ENCODE assay signal across 17 cellular contexts in genomic region chr3:71463622-71464021, GRCh38.
DNase-seq lines count a peak whose midpoint lies in the region; ATAC-seq, FAIRE-seq and TF ChIP-seq lines count a peak whose summit lies in the region.
"Had no signal": no experiment of that assay in that cellular context is flagged by ENCODE, and none has a peak within 500 bp of the region (broad histone marks: within the 10 kb centered on the region; RNA-seq: fewer than 3 reads in every experiment).

No MANE protein-coding gene starts in this region.

- DNase-seq in activated naive CD8-positive, alpha-beta T cell treated with anti-CD3 and anti-CD28 coated beads, Interleukin-2, amount 50 U/mL, for 24 hours, result no peak
- DNase-seq in IMR-90 (peak; percentile 26), bronchial epithelial cell (ENCODE audit: low read depth) (peak; percentile 28), T-helper 1 cell (no peak)
- DNase-seq in activated T-helper 2 cell treated with anti-CD3 and anti-CD28 coated beads, Interferon-gamma antibody, Interleukin-2, Interleukin-4, amounts not matched to agents 10 μg/mL and 5 μg/mL and 100 μg/mL, durations not matched to agents 14 hours and 24 hours and 36 hours (ENCODE audit: low spot score), result no peak
- DNase-seq: BE2C; Caco-2; MM.1S; NCI-H1417; NCI-H1930; NCI-H524; NK-92 treated with Interleukin-12 subunit alpha and Interleukin-12 subunit beta, amount 100 ng/mL, for 24 hours; OCI-M1 had no signal

- peaks cover 34% of the 10 kb centered on the region for H3K36me3 Mint-ChIP-seq in activated naive CD8-positive, alpha-beta T cell
- peaks cover 18% of the 10 kb centered on the region for H3K36me3 Mint-ChIP-seq in activated naive CD8-positive, alpha-beta T cell treated with anti-CD3 and anti-CD28 coated beads, Interleukin-2, amount 50 U/mL, for 24 hours (ENCODE audit: low read depth)
- peaks cover 12% of the 10 kb centered on the region for H3K36me3 Mint-ChIP-seq in stimulated activated memory B cell treated with anti-CD40 and anti-IgM and Interleukin-4, amounts not matched to agents 10 μg/mL and 1 μg/mL and 100 μg/mL, for 72 hours
- H3K36me3 Mint-ChIP-seq in activated T-helper 2 cell treated with anti-CD3 and anti-CD28 coated beads, Interferon-gamma antibody, Interleukin-2, Interleukin-4, amounts not matched to agents 10 μg/mL and 5 μg/mL and 100 μg/mL, durations not matched to agents 14 hours and 24 hours and 36 hours (ENCODE audit: low read depth), result peaks cover 31% of the 10 kb centered on the region

- TF ChIP-seq RAD21 in IMR-90 (IDR thresholded peaks at IDR 0.05; ENCODE audit: low read length), result no peak

- H2AK5ac ChIP-seq in IMR-90 (ENCODE audit: low read depth, low read length), result peak overlapping the region; percentile 84; the same call in 1 of the 2 replicates

- peaks cover 5% of the 10 kb centered on the region for H3K9me3 Mint-ChIP-seq in activated naive CD8-positive, alpha-beta T cell (ENCODE audit: low read depth)
- H3K9me3 Mint-ChIP-seq in activated naive CD8-positive, alpha-beta T cell treated with anti-CD3 and anti-CD28 coated beads, Interleukin-2, amount 50 U/mL, for 24 hours, result no peaks in the 10 kb centered on the region
- H3K9me3 Mint-ChIP-seq in stimulated activated memory B cell treated with anti-CD40 and anti-IgM and Interleukin-4, amounts not matched to agents 10 μg/mL and 1 μg/mL and 100 μg/mL, for 72 hours, result no peaks in the 10 kb centered on the region
- H3K9me3 Mint-ChIP-seq in activated T-helper 2 cell treated with anti-CD3 and anti-CD28 coated beads, Interferon-gamma antibody, Interleukin-2, Interleukin-4, amounts not matched to agents 10 μg/mL and 5 μg/mL and 100 μg/mL, durations not matched to agents 14 hours and 24 hours and 36 hours, result no peaks in the 10 kb centered on the region

- no peak for TF ChIP-seq CTCF in IMR-90 (conservative IDR thresholded peaks at IDR 0.05; ENCODE audit: low read depth, low read length)
- TF ChIP-seq CTCF in bronchial epithelial cell (IDR thresholded peaks at IDR 0.05; ENCODE audit: insufficient read depth, low read length, severe bottlenecking), result no peak

- ATAC-seq in activated naive CD8-positive, alpha-beta T cell treated with anti-CD3 and anti-CD28 coated beads, Interleukin-2, amount 50 U/mL, for 24 hours, result no peak
- ATAC-seq in IMR-90 (ENCODE audit: low read depth), result no peak
- no peak for ATAC-seq in stimulated activated memory B cell treated with anti-CD40 and anti-IgM and Interleukin-4, amounts not matched to agents 10 μg/mL and 1 μg/mL and 100 μg/mL, for 72 hours

- H2BK120ac ChIP-seq in IMR-90 (ENCODE audit: low read depth, low read length), result peak overlapping the region; percentile 52

- peak overlapping the region; percentile 15; the same call in 1 of the 2 replicates for H3K18ac ChIP-seq in IMR-90 (ENCODE audit: low read depth, low read length)

- in situ Hi-C loops in IMR-90 (cut with MboI; ENCODE audit: low sequenced_read_pairs), result no loop called here

- H4K91ac ChIP-seq in IMR-90 (ENCODE audit: insufficient read depth, low read depth, low read length), result peak overlapping the region; percentile 64

- peak; percentile 32 for FAIRE-seq in bronchial epithelial cell (lab: Jason Lieb, UNC)

- H3K9ac ChIP-seq in IMR-90 (ENCODE audit: low read depth, low read length), result no peak overlapping the region
- H3K9ac ChIP-seq: KMS-11 had no signal

- TF ChIP-seq POLR2A in IMR-90 (IDR thresholded peaks at IDR 0.05; ENCODE audit: low read depth, low read length), result no peak

- H2AK9ac ChIP-seq in IMR-90 (replicated peaks; ENCODE audit: low read depth, low read length, poor library complexity), result no peak overlapping the region

- peak overlapping the region; percentile 71 for H3K14ac ChIP-seq in IMR-90 (replicated peaks; ENCODE audit: low read depth, low read length)

- no peak overlapping the region for H3K4me3 Mint-ChIP-seq in activated naive CD8-positive, alpha-beta T cell
- H3K4me3 Mint-ChIP-seq in activated naive CD8-positive, alpha-beta T cell treated with anti-CD3 and anti-CD28 coated beads, Interleukin-2, amount 50 U/mL, for 24 hours, result no peak overlapping the region
- H3K4me3 Mint-ChIP-seq in stimulated activated memory B cell treated with anti-CD40 and anti-IgM and Interleukin-4, amounts not matched to agents 10 μg/mL and 1 μg/mL and 100 μg/mL, for 72 hours, result no peak overlapping the region
- H3K4me3 Mint-ChIP-seq in activated T-helper 2 cell treated with anti-CD3 and anti-CD28 coated beads, Interferon-gamma antibody, Interleukin-2, Interleukin-4, amounts not matched to agents 10 μg/mL and 5 μg/mL and 100 μg/mL, durations not matched to agents 14 hours and 24 hours and 36 hours (ENCODE audit: low read depth), result no peak overlapping the region

- H3K9me3 ChIP-seq in IMR-90 (ENCODE audit: control insufficient read depth, insufficient read depth, low read length), result no peaks in the 10 kb centered on the region
- H3K9me3 ChIP-seq: BE2C, Caco-2 had no signal

- H4K5ac ChIP-seq in IMR-90 (ENCODE audit: low read depth, low read length), result no peak overlapping the region

- H3K4me1 Mint-ChIP-seq in activated naive CD8-positive, alpha-beta T cell (ENCODE audit: low read depth), result peaks cover 78% of the 10 kb centered on the region
- H3K4me1 Mint-ChIP-seq in activated naive CD8-positive, alpha-beta T cell treated with anti-CD3 and anti-CD28 coated beads, Interleukin-2, amount 50 U/mL, for 24 hours, result peaks cover 80% of the 10 kb centered on the region
- peaks cover 25% of the 10 kb centered on the region for H3K4me1 Mint-ChIP-seq in stimulated activated memory B cell treated with anti-CD40 and anti-IgM and Interleukin-4, amounts not matched to agents 10 μg/mL and 1 μg/mL and 100 μg/mL, for 72 hours
- peaks cover 42% of the 10 kb centered on the region for H3K4me1 Mint-ChIP-seq in activated T-helper 2 cell treated with anti-CD3 and anti-CD28 coated beads, Interferon-gamma antibody, Interleukin-2, Interleukin-4, amounts not matched to agents 10 μg/mL and 5 μg/mL and 100 μg/mL, durations not matched to agents 14 hours and 24 hours and 36 hours (ENCODE audit: low read depth)

- no peaks in the 10 kb centered on the region for H4K20me1 ChIP-seq in IMR-90 (ENCODE audit: insufficient read depth, low read length)

- peaks cover 12% of the 10 kb centered on the region for H3K9me1 ChIP-seq in IMR-90 (ENCODE audit: insufficient read depth, low read length)

- peaks cover 14 to 37% of the 10 kb centered on the region in 2 experiments; a peak in 3 of 4 replicates for H3K79me1 ChIP-seq in IMR-90 (ENCODE audit: low read depth in 1 of 2, low read length in 2 of 2)

- 60% methylated on average over 1 of the region's 3 CpGs; no CpG with 5 or more reads in 1 of the 2 experiments for WGBS in IMR-90 (ENCODE audit: extremely low coverage in 2 of 2, insufficient read length in 1 of 2), 2 experiments

- intact Hi-C loops in IMR-90 (cut with micrococcal nuclease), result no loop called here
- intact Hi-C loops in activated T-helper 2 cell treated with anti-CD3 and anti-CD28 coated beads, Interferon-gamma antibody, Interleukin-2, Interleukin-4, amounts not matched to agents 10 μg/mL and 5 μg/mL and 100 μg/mL, durations not matched to agents 14 hours and 24 hours and 36 hours (cut with micrococcal nuclease), result no loop called here

- H3K4ac ChIP-seq in IMR-90 (ENCODE audit: low read depth, low read length), result peak overlapping the region; percentile 65

- CTCF ChIA-PET in IMR-90 (lab: Yijun Ruan, JAX), result interaction anchor here (0.6 kb wide), 1 partner anchor 32 kb away, joined by 5 read pairs; no protein-coding TSS in a partner anchor

- peak overlapping the region in 1 of 2 experiments; percentile 37; a peak in 2 of 4 replicates for H4K8ac ChIP-seq in IMR-90 (ENCODE audit: low read depth in 2 of 2, low read length in 2 of 2)

- no peaks in the 10 kb centered on the region for H3K27me3 Mint-ChIP-seq in activated naive CD8-positive, alpha-beta T cell
- no peaks in the 10 kb centered on the region for H3K27me3 Mint-ChIP-seq in activated naive CD8-positive, alpha-beta T cell treated with anti-CD3 and anti-CD28 coated beads, Interleukin-2, amount 50 U/mL, for 24 hours
- no peaks in the 10 kb centered on the region for H3K27me3 Mint-ChIP-seq in stimulated activated memory B cell treated with anti-CD40 and anti-IgM and Interleukin-4, amounts not matched to agents 10 μg/mL and 1 μg/mL and 100 μg/mL, for 72 hours
- no peaks in the 10 kb centered on the region for H3K27me3 Mint-ChIP-seq in activated T-helper 2 cell treated with anti-CD3 and anti-CD28 coated beads, Interferon-gamma antibody, Interleukin-2, Interleukin-4, amounts not matched to agents 10 μg/mL and 5 μg/mL and 100 μg/mL, durations not matched to agents 14 hours and 24 hours and 36 hours (ENCODE audit: low read depth)

- no peak overlapping the region for H2BK5ac ChIP-seq in IMR-90 (ENCODE audit: low read depth, low read length, poor library complexity, severe bottlenecking)

- no peak overlapping the region for H3K4me3 ChIP-seq in IMR-90 (ENCODE audit: insufficient read depth, low read depth, low read length)
- H3K4me3 ChIP-seq in bronchial epithelial cell (ENCODE audit: low read depth, low read length), result no peak overlapping the region
- H3K4me3 ChIP-seq: SK-N-MC had no signal

- no peak overlapping the region for H3K56ac ChIP-seq in IMR-90 (ENCODE audit: extremely low read depth, insufficient read depth, low read length)

- dilution Hi-C loops in IMR-90 (cut with HindIII; ENCODE audit: low sequenced_read_pairs, unreplicated experiment), result no loop called here

- H3K4me2 ChIP-seq in IMR-90 (ENCODE audit: low read depth, low read length), result no peak overlapping the region
- H3K4me2 ChIP-seq: KMS-11 had no signal

- no peaks in the 10 kb centered on the region for H3K36me3 ChIP-seq in IMR-90 (ENCODE audit: control insufficient read depth, insufficient read depth, low read length)
- no peaks in the 10 kb centered on the region for H3K36me3 ChIP-seq in bronchial epithelial cell (ENCODE audit: control insufficient read depth, insufficient read depth, low read length)
- H3K36me3 ChIP-seq: BE2C had no signal

- no TSS peak for BruUV-seq in IMR-90 (replicated peaks; lab: Mats Ljungman, UMichigan)

- peak overlapping the region; percentile 77 for H2BK15ac ChIP-seq in IMR-90 (ENCODE audit: low read depth, low read length)

- POLR2A ChIA-PET in IMR-90 (lab: Charles Lee; ENCODE audit: unreplicated experiment), result interaction anchor here (0.6 kb wide), 1 partner anchor 343 kb away, joined by 6 read pairs; no protein-coding TSS in a partner anchor

- H2BK20ac ChIP-seq in IMR-90 (ENCODE audit: low read depth, low read length), result peak overlapping the region; percentile 79

- peak overlapping the region; percentile 84 for H3K27ac Mint-ChIP-seq in activated naive CD8-positive, alpha-beta T cell
- H3K27ac Mint-ChIP-seq in activated naive CD8-positive, alpha-beta T cell treated with anti-CD3 and anti-CD28 coated beads, Interleukin-2, amount 50 U/mL, for 24 hours, result no peak overlapping the region
- H3K27ac Mint-ChIP-seq in stimulated activated memory B cell treated with anti-CD40 and anti-IgM and Interleukin-4, amounts not matched to agents 10 μg/mL and 1 μg/mL and 100 μg/mL, for 72 hours, result no peak overlapping the region
- H3K27ac Mint-ChIP-seq in activated T-helper 2 cell treated with anti-CD3 and anti-CD28 coated beads, Interferon-gamma antibody, Interleukin-2, Interleukin-4, amounts not matched to agents 10 μg/mL and 5 μg/mL and 100 μg/mL, durations not matched to agents 14 hours and 24 hours and 36 hours, result no peak overlapping the region

- no peak overlapping the region for H2AFZ ChIP-seq in IMR-90 (replicated peaks; ENCODE audit: low read length, poor library complexity)

- peaks cover 6% of the 10 kb centered on the region; the same call in 1 of the 2 replicates for H3K4me1 ChIP-seq in IMR-90 (ENCODE audit: control insufficient read depth, insufficient read depth, low read length)
- H3K4me1 ChIP-seq: BE2C had no signal

- peak overlapping the region; percentile 59 for H3K23ac ChIP-seq in IMR-90 (ENCODE audit: low read depth, low read length)

- H3K27ac ChIP-seq in IMR-90 (ENCODE audit: insufficient read depth, low read length), result no peak overlapping the region
- H3K27ac ChIP-seq: KMS-11, SK-N-MC had no signal

- no peaks in the 10 kb centered on the region for H3K27me3 ChIP-seq in IMR-90 (ENCODE audit: control insufficient read depth, insufficient read depth, low read length)
- no peaks in the 10 kb centered on the region for H3K27me3 ChIP-seq in bronchial epithelial cell (ENCODE audit: control insufficient read depth, insufficient read depth, low read length)
- H3K27me3 ChIP-seq: BE2C had no signal

Comparison
In these comparisons a context has a peak if more than half of its experiments do, and no peak if none do; other contexts are left out.
1. DNase-seq: peak in IMR-90 (single experiment) and bronchial epithelial cell (single experiment); none in activated naive CD8-positive, alpha-beta T cell treated with anti-CD3 and anti-CD28 coated beads, Interleukin-2, amount 50 U/mL, for 24 hours (single experiment), activated T-helper 2 cell treated with anti-CD3 and anti-CD28 coated beads, Interferon-gamma antibody, Interleukin-2, Interleukin-4, amounts not matched to agents 10 μg/mL and 5 μg/mL and 100 μg/mL, durations not matched to agents 14 hours and 24 hours and 36 hours (single experiment) and T-helper 1 cell (0 of 5).